ENCODE assay signal across 8 cellular contexts in the genomic region with DNA sequence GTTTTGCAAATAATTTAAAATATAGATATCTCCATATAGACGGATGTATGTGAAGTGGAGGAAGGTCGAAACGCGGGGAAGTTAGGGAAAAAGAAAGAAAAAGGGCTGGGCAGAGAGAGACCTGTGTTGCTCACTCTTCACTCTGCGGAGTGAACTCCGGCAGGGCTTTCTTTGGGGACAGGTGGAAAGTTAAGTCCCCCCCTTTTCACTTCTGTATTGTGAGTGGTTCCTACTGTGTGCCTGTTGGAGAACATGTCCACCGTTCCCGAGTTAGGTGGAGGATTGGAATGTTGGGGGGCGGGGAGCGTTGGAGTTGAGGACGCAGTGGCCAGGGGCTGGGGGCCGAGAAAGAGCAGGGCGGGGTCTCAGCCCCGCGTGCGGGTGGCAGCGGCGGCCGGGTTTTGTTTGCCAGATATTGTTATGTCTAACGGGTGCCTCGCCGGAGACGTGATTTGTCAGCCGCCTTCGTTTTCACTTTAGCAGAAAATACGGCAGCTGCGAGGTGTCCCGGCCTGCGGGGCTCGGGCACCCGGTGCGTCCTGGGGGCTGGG.
DNase-seq lines count a peak whose midpoint lies in the region; ATAC-seq, FAIRE-seq and TF ChIP-seq lines count a peak whose summit lies in the region.

No MANE protein-coding gene starts in this region.

- H3K4me1 ChIP-seq in GM12878 (ENCODE audit: control insufficient read depth, insufficient read depth, low read length) (no peaks in the 10 kb centered on the region), HepG2 (ENCODE audit: insufficient read depth, low read length) (peaks cover 18% of the 10 kb centered on the region; the same call in 1 of the 2 replicates), tibial artery (peaks cover 0 to 45% (median 38%) of the 10 kb centered on the region in 4 donors)

- no peaks in the 10 kb centered on the region for H3K36me3 Mint-ChIP-seq in CD4-positive, alpha-beta T cell (ENCODE audit: low read depth)

- H3K9ac ChIP-seq in GM12878 (ENCODE audit: control insufficient read depth, insufficient read depth, low read length) (no peak overlapping the region), HepG2 (ENCODE audit: insufficient read depth, low read depth, low read length) (no peak overlapping the region)

- FAIRE-seq in GM12878 (lab: Jason Lieb, UNC): no peak
- no peak for FAIRE-seq in HepG2 (lab: Jason Lieb, UNC)

- H3K4me3 ChIP-seq in GM12878 (peak overlapping the region; percentile 67), HepG2 (replicated peaks in 1 of 3; ENCODE audit: insufficient read depth in 1 of 3, low read depth in 2 of 3, low read length in 3 of 3) (peak overlapping the region; percentile 44 to 66 (median 58); a peak in 4 of 6 replicates), tibial artery (peak overlapping the region; percentile 53 to 72)

- peak overlapping the region; percentile 24; the same call in 1 of the 2 replicates for H2AFZ ChIP-seq in GM12878 (ENCODE audit: control insufficient read depth, low read depth, low read length)
- no peak overlapping the region for H2AFZ ChIP-seq in HepG2 (ENCODE audit: low read length)

- BruUV-seq in GM12878 (replicated peaks; lab: Mats Ljungman, UMichigan): no TSS peak
- no TSS peak for BruUV-seq in HepG2 (replicated peaks; lab: Mats Ljungman, UMichigan)

- peaks cover 75% of the 10 kb centered on the region for H3K27me3 ChIP-seq in CD4-positive, alpha-beta T cell (ENCODE audit: control insufficient read depth, insufficient read depth, low read length)
- H3K27me3 ChIP-seq in GM12878 (replicated peaks in 1 of 2; ENCODE audit: control insufficient read depth in 2 of 2, insufficient read depth in 2 of 2, low read length in 1 of 2): peaks cover 8 to 23% of the 10 kb centered on the region in 2 experiments
- H3K27me3 ChIP-seq in HepG2 (ENCODE audit: control insufficient read depth in 1 of 2, insufficient read depth in 2 of 2, low read length in 2 of 2): peaks cover 11 to 75% of the 10 kb centered on the region in 2 experiments; a peak in 4 of 5 replicates
- H3K27me3 ChIP-seq in tibial artery: peaks cover 0 to 95% of the 10 kb centered on the region in 2 donors

- CTCF ChIA-PET in CD4-positive, alpha-beta T cell (lab: Charles Lee): no interaction called here
- CTCF ChIA-PET in GM12878 (lab: Yijun Ruan, JAX): no interaction called here
- CTCF ChIA-PET in HepG2 (lab: Yijun Ruan, JAX; ENCODE audit: low intra/inter-chr PET ratio, low total read pairs): interaction anchor here (0.8 kb wide), 1 partner anchor 423 kb away, joined by 3 read pairs; no protein-coding TSS in a partner anchor

- H3K4me1 Mint-ChIP-seq in CD4-positive, alpha-beta T cell (ENCODE audit: low read depth): peaks cover 34% of the 10 kb centered on the region

- POLR2A ChIA-PET in CD4-positive, alpha-beta T cell (lab: Charles Lee): no interaction called here
- POLR2A ChIA-PET in GM12878 (lab: Charles Lee): no interaction called here
- POLR2A ChIA-PET in HepG2 (lab: Yijun Ruan, JAX): no interaction called here

- H3K36me3 ChIP-seq in GM12878 (ENCODE audit: control insufficient read depth in 2 of 2, insufficient read depth in 2 of 2, low read length in 1 of 2) (no peaks in the 10 kb centered on the region), HepG2 (replicated peaks in 1 of 2; ENCODE audit: control insufficient read depth in 1 of 2, insufficient read depth in 2 of 2, low read length in 2 of 2) (no peaks in the 10 kb centered on the region), tibial artery (no peaks in the 10 kb centered on the region)

- H3K79me2 ChIP-seq in GM12878 (ENCODE audit: control insufficient read depth, insufficient read depth, low read length) (no peaks in the 10 kb centered on the region), HepG2 (ENCODE audit: insufficient read depth, low read length) (no peaks in the 10 kb centered on the region)

- TF ChIP-seq POLR2A in GM12878 (IDR thresholded peaks at IDR 0.05; ENCODE audit: low read depth, low read length): no peak
- no peak for TF ChIP-seq POLR2A in HepG2 (IDR thresholded peaks at IDR 0.05; ENCODE audit: insufficient read depth in 1 of 2, low read depth in 2 of 2, low read length in 2 of 2)

- H3K9me3 ChIP-seq in CD4-positive, alpha-beta T cell (ENCODE audit: control insufficient read depth, low read length): no peaks in the 10 kb centered on the region
- H3K9me3 ChIP-seq in GM12878 (replicated peaks; ENCODE audit: control insufficient read depth, insufficient read depth, low read length): no peaks in the 10 kb centered on the region; the same call in 2 of the 3 replicates
- H3K9me3 ChIP-seq in HepG2 (ENCODE audit: low read length): no peaks in the 10 kb centered on the region
- H3K9me3 ChIP-seq in tibial artery: no peaks in the 10 kb centered on the region

- SMC1A ChIA-PET in GM12878 (lab: Charles Lee; ENCODE audit: uncharacterized antibody, unreplicated experiment): no interaction called here

- TF ChIP-seq RAD21 in GM12878 (IDR thresholded peaks at IDR 0.05; ENCODE audit: insufficient read depth, low read depth, low read length): no peak
- no peak for TF ChIP-seq RAD21 in HepG2 (CRISPR knock-in tag; IDR thresholded peaks at IDR 0.05)

- H4K20me1 ChIP-seq in GM12878 (ENCODE audit: control insufficient read depth, insufficient read depth) (no peaks in the 10 kb centered on the region; the same call in 1 of the 2 replicates), HepG2 (ENCODE audit: insufficient read depth, low read length) (no peaks in the 10 kb centered on the region)

- peak overlapping the region; percentile 84 for H3K4me2 ChIP-seq in GM12878 (ENCODE audit: control insufficient read depth, insufficient read depth)
- peak overlapping the region; percentile 63 for H3K4me2 ChIP-seq in HepG2 (ENCODE audit: low read depth, low read length)

- in situ Hi-C loops in GM12878 (cut with MboI) (no loop called here), HepG2 (cut with HindIII; ENCODE audit: extremely low pct_ligation_motif_present, low pct_unique_long_range_greater_than_20kb) (loop anchor here (5.0 to 10.0 kb wide), 2 partner anchors 178 to 425 kb away; no protein-coding TSS in a partner anchor)

- peaks cover 77% of the 10 kb centered on the region for H3K27me3 Mint-ChIP-seq in CD4-positive, alpha-beta T cell

- no peak for TF ChIP-seq EP300 in GM12878 (IDR thresholded peaks at IDR 0.05; ENCODE audit: borderline replicate concordance in 1 of 2, control insufficient read depth in 1 of 2, low read depth in 2 of 2, low read length in 2 of 2)
- TF ChIP-seq EP300 in HepG2 (IDR thresholded peaks at IDR 0.05; ENCODE audit: low read depth in 2 of 2, low read length in 2 of 2): no peak
- TF ChIP-seq EP300 in HepG2 (CRISPR knock-in tag; IDR thresholded peaks at IDR 0.05; ENCODE audit: borderline replicate concordance): no peak

- WGBS in GM12878 (ENCODE audit: insufficient coverage, insufficient replicate concordance, low lambda C conversion rate, missing lambda C conversion rate): 20% methylated on average over 20 of the region's 32 CpGs
- WGBS in HepG2 (ENCODE audit: low lambda C conversion rate): 1% methylated on average over 8 of the region's 32 CpGs

- RAD21 ChIA-PET in GM12878 (lab: Charles Lee; ENCODE audit: unreplicated experiment): no interaction called here

- H3K27ac ChIP-seq in CD4-positive, alpha-beta T cell (ENCODE audit: low read depth, low read length): no peak overlapping the region
- H3K27ac ChIP-seq in GM12878 (ENCODE audit: control insufficient read depth, insufficient read depth): no peak overlapping the region
- no peak overlapping the region for H3K27ac ChIP-seq in HepG2 (ENCODE audit: extremely low read length, insufficient read depth, low read length)
- H3K27ac ChIP-seq in tibial artery: peak overlapping the region in 1 of 2 donors; percentile 13

- ATAC-seq in CD4-positive, alpha-beta T cell (ENCODE audit: poor library complexity): no peak
- ATAC-seq in HG02870 (IDR thresholded peaks at IDR 0.05; ENCODE audit: unreplicated experiment): peak; percentile 8
- ATAC-seq in GM12878: no peak; the same call in 2 of the 3 replicates
- no peak for ATAC-seq in HepG2
- ATAC-seq in GM21528 (IDR thresholded peaks at IDR 0.05; ENCODE audit: low FRiP score, unreplicated experiment): no peak

- H3K9me3 Mint-ChIP-seq in CD4-positive, alpha-beta T cell: no peaks in the 10 kb centered on the region

- intact Hi-C loops in CD4-positive, alpha-beta T cell (cut with DNase I, micrococcal nuclease): no loop called here
- intact Hi-C loops in GM12878 (cut with micrococcal nuclease; ENCODE audit: unreplicated experiment): loop anchor here (10.0 kb wide), 1 partner anchor 428 kb away; no protein-coding TSS in a partner anchor
- intact Hi-C loops in HepG2 (cut with micrococcal nuclease; ENCODE audit: unreplicated experiment): loop anchor here (2.0 kb wide), 2 partner anchors 180 to 424 kb away; no protein-coding TSS in a partner anchor
- intact Hi-C loops in tibial artery (cut with DNase I; ENCODE audit: low total_unique reads): loop anchor here (10.0 kb wide), 1 partner anchor 428 kb away; no protein-coding TSS in a partner anchor

- H3K27ac Mint-ChIP-seq in CD4-positive, alpha-beta T cell: no peak overlapping the region

- H3K4me3 Mint-ChIP-seq in CD4-positive, alpha-beta T cell: peak overlapping the region; percentile 83

- no peak for TF ChIP-seq CTCF in CD4-positive, alpha-beta T cell (IDR thresholded peaks at IDR 0.05)
- TF ChIP-seq CTCF in GM12878 (IDR thresholded peaks at IDR 0.05 in 2 of 3, conservative IDR thresholded peaks at IDR 0.05 in 1 of 3; ENCODE audit: control insufficient read depth in 2 of 3, extremely low read depth in 1 of 3, insufficient read depth in 1 of 3, low read depth in 3 of 3, low read length in 3 of 3) (no peak), HepG2 (CRISPR knock-in tag; IDR thresholded peaks at IDR 0.05) (no peak), tibial artery (IDR thresholded peaks at IDR 0.05) (no peak)

- no peak for DNase-seq in CD4-positive, alpha-beta T cell
- DNase-seq in GM12878 (ENCODE audit: low read depth, low spot score) (no peak), HepG2 (ENCODE audit: low spot score) (no peak), tibial artery (no peak), GOT3 (lab: John Stamatoyannopoulos, UW) (no peak), NCI-H1092 treated with DMSO at 0.1 percent for 48 hours (lab: John Stamatoyannopoulos, UW) (no peak)

TF ChIP-seq in GM12878, 131 proteins besides CTCF, POLR2A, EP300 and RAD21 (continues in another document):
- TF ChIP-seq SIX5 (IDR thresholded peaks at IDR 0.05; ENCODE audit: low read depth, low read length, severe bottlenecking): no peak

TF ChIP-seq in HepG2, 621 proteins besides CTCF, POLR2A, EP300 and RAD21 (continues in another document):
- TF ChIP-seq CBX2 (IDR thresholded peaks at IDR 0.05; ENCODE audit: low read depth, low read length): 0 out of 2 replicates have a peak, but pooled peaks have one; percentile 20
- TF ChIP-seq CBX2 (CRISPR knock-in tag; IDR thresholded peaks at IDR 0.05; ENCODE audit: low read depth): no peak
- TF ChIP-seq ZNF136 (CRISPR knock-in tag; IDR thresholded peaks at IDR 0.05; ENCODE audit: low read depth): no peak
- TF ChIP-seq EZH2 (conservative IDR thresholded peaks at IDR 0.05; ENCODE audit: low read depth, low read length): 0 out of 2 replicates have a peak, but pooled peaks have one; percentile 59
- no peak for TF ChIP-seq GATAD2A (CRISPR knock-in tag; IDR thresholded peaks at IDR 0.05)
- TF ChIP-seq TMF1 (CRISPR knock-in tag; IDR thresholded peaks at IDR 0.05; ENCODE audit: low read depth): no peak

Comparison
In these comparisons a context has a peak if more than half of its experiments do, and no peak if none do; other contexts are left out.
1. intact Hi-C loops: an anchor here in GM12878 (10.0 kb wide), HepG2 (2.0 kb wide) and tibial artery (10.0 kb wide); none called in CD4-positive, alpha-beta T cell.